ENCODE assay signal across 25 cellular contexts in genomic region chr1:232209357-232209756, GRCh38.
"Had no signal": no experiment of that assay in that cellular context is flagged by ENCODE, and none has a peak within 500 bp of the region (broad histone marks: within the 10 kb centered on the region; RNA-seq: fewer than 3 reads in every experiment).

No MANE protein-coding gene starts in this region.

- H3K9me3 ChIP-seq: gastrocnemius medialis, ovary, right atrium auricular region, spleen, testis, transverse colon had no signal

- DNase-seq: activated CD4-positive, alpha-beta memory T cell treated with anti-CD3 and anti-CD28 coated beads, Interleukin-2, amount 10 ng/mL, durations not matched to agents 7 days and 5 days; activated CD4-positive, alpha-beta T cell treated with anti-CD3 and anti-CD28 coated beads for 1 hour; activated CD4-positive, alpha-beta T cell treated with anti-CD3 and anti-CD28 coated beads, Interleukin-2, amount 10 ng/mL, durations not matched to agents 7 days and 5 days; activated CD8-positive, alpha-beta memory T cell treated with anti-CD3 and anti-CD28 coated beads, Interleukin-2, amount 50 U/mL, for 48 hours; activated gamma-delta T cell; activated naive CD4-positive, alpha-beta T cell treated with anti-CD3 and anti-CD28 coated beads, Interleukin-2, amount 10 ng/mL, durations not matched to agents 7 days and 5 days; activated naive CD8-positive, alpha-beta T cell treated with anti-CD3 and anti-CD28 coated beads, Interleukin-2, amount 10 ng/mL, durations not matched to agents 7 days and 5 days; activated T-cell treated with anti-CD3 and anti-CD28 coated beads, Interleukin-2, amount 50 U/mL, for 24 hours; amniotic stem cell; central memory CD4-positive, alpha-beta T cell; gastrocnemius medialis; glutamatergic neuron; left cardiac atrium; left ventricle myocardium superior; nephron progenitor cell; ovary; spleen; stimulated activated naive CD4-positive, alpha-beta T cell treated with Interleukin-2 at 50 U/mL for 16 hours; T-helper 2 cell; testis; transverse colon had no signal

- H3K27me3 ChIP-seq: gastrocnemius medialis, ovary, right atrium auricular region, testis, transverse colon had no signal

- H3K36me3 ChIP-seq: gastrocnemius medialis, ovary, right atrium auricular region, spleen, transverse colon had no signal

- H3K4me3 Mint-ChIP-seq: activated CD4-positive, alpha-beta memory T cell treated with anti-CD3 and anti-CD28 coated beads, Interleukin-2, amount 10 ng/mL, durations not matched to agents 7 days and 5 days; activated CD4-positive, alpha-beta T cell treated with anti-CD3 and anti-CD28 coated beads, Interleukin-2, amount 10 ng/mL, durations not matched to agents 7 days and 5 days; activated naive CD4-positive, alpha-beta T cell treated with anti-CD3 and anti-CD28 coated beads, Interleukin-2, amount 10 ng/mL, durations not matched to agents 7 days and 5 days; activated naive CD8-positive, alpha-beta T cell treated with anti-CD3 and anti-CD28 coated beads, Interleukin-2, amount 10 ng/mL, durations not matched to agents 7 days and 5 days; activated T-cell treated with anti-CD3 and anti-CD28 coated beads, Interleukin-2, amount 50 U/mL, for 24 hours; nephron progenitor cell; WTC11 had no signal

- H3K27me3 Mint-ChIP-seq: activated CD4-positive, alpha-beta memory T cell treated with anti-CD3 and anti-CD28 coated beads, Interleukin-2, amount 10 ng/mL, durations not matched to agents 7 days and 5 days; activated naive CD8-positive, alpha-beta T cell treated with anti-CD3 and anti-CD28 coated beads, Interleukin-2, amount 10 ng/mL, durations not matched to agents 7 days and 5 days had no signal

- H3K4me1 ChIP-seq: gastrocnemius medialis, right atrium auricular region, spleen, testis, transverse colon had no signal

- H3K9me3 Mint-ChIP-seq: activated CD4-positive, alpha-beta memory T cell treated with anti-CD3 and anti-CD28 coated beads, Interleukin-2, amount 10 ng/mL, durations not matched to agents 7 days and 5 days; activated CD4-positive, alpha-beta T cell treated with anti-CD3 and anti-CD28 coated beads, Interleukin-2, amount 10 ng/mL, durations not matched to agents 7 days and 5 days; activated naive CD4-positive, alpha-beta T cell treated with anti-CD3 and anti-CD28 coated beads, Interleukin-2, amount 10 ng/mL, durations not matched to agents 7 days and 5 days; activated naive CD8-positive, alpha-beta T cell treated with anti-CD3 and anti-CD28 coated beads, Interleukin-2, amount 10 ng/mL, durations not matched to agents 7 days and 5 days; activated T-cell treated with anti-CD3 and anti-CD28 coated beads, Interleukin-2, amount 50 U/mL, for 24 hours; nephron progenitor cell; WTC11 had no signal

- H3K36me3 Mint-ChIP-seq: activated naive CD4-positive, alpha-beta T cell treated with anti-CD3 and anti-CD28 coated beads, Interleukin-2, amount 10 ng/mL, durations not matched to agents 7 days and 5 days; activated naive CD8-positive, alpha-beta T cell treated with anti-CD3 and anti-CD28 coated beads, Interleukin-2, amount 10 ng/mL, durations not matched to agents 7 days and 5 days had no signal

- H3K27ac ChIP-seq: epithelial cell of prostate, gastrocnemius medialis, ovary, right atrium auricular region, spleen, testis, transverse colon had no signal

- ATAC-seq: gastrocnemius medialis, left cardiac atrium, left ventricle myocardium superior, WTC11 had no signal

- H3K27ac Mint-ChIP-seq: activated CD4-positive, alpha-beta memory T cell treated with anti-CD3 and anti-CD28 coated beads, Interleukin-2, amount 10 ng/mL, durations not matched to agents 7 days and 5 days; activated CD4-positive, alpha-beta T cell treated with anti-CD3 and anti-CD28 coated beads, Interleukin-2, amount 10 ng/mL, durations not matched to agents 7 days and 5 days; activated naive CD4-positive, alpha-beta T cell treated with anti-CD3 and anti-CD28 coated beads, Interleukin-2, amount 10 ng/mL, durations not matched to agents 7 days and 5 days; activated naive CD8-positive, alpha-beta T cell treated with anti-CD3 and anti-CD28 coated beads, Interleukin-2, amount 10 ng/mL, durations not matched to agents 7 days and 5 days; activated T-cell treated with anti-CD3 and anti-CD28 coated beads, Interleukin-2, amount 50 U/mL, for 24 hours; nephron progenitor cell; progenitor cell of endocrine pancreas; WTC11 had no signal

- H3K4me1 Mint-ChIP-seq: activated CD4-positive, alpha-beta memory T cell treated with anti-CD3 and anti-CD28 coated beads, Interleukin-2, amount 10 ng/mL, durations not matched to agents 7 days and 5 days; activated CD4-positive, alpha-beta T cell treated with anti-CD3 and anti-CD28 coated beads, Interleukin-2, amount 10 ng/mL, durations not matched to agents 7 days and 5 days; activated naive CD4-positive, alpha-beta T cell treated with anti-CD3 and anti-CD28 coated beads, Interleukin-2, amount 10 ng/mL, durations not matched to agents 7 days and 5 days; activated naive CD8-positive, alpha-beta T cell treated with anti-CD3 and anti-CD28 coated beads, Interleukin-2, amount 10 ng/mL, durations not matched to agents 7 days and 5 days; nephron progenitor cell had no signal

- H3K4me3 ChIP-seq: gastrocnemius medialis, ovary, right atrium auricular region, spleen, testis, transverse colon had no signal
